8 cellular contexts compared by ENCODE assay signal in genomic region chr14:64705406-64706118, GRCh38. TPM values are rescaled to one million over a fixed set of nuclear protein-coding genes. Genes with fewer than 3 reads are reported as not detected.
DNase-seq lines count a peak whose midpoint lies in the region; ATAC-seq and TF ChIP-seq lines count a peak whose summit lies in the region.

No MANE protein-coding gene starts in this region.

- H3K27me3 Mint-ChIP-seq in CD14-positive monocyte (ENCODE audit: low read depth in 3 of 3) = peaks cover 23 to 41% (median 23%) of the 10 kb centered on the region in 3 donors
- peaks cover 68% of the 10 kb centered on the region for H3K27me3 Mint-ChIP-seq in stimulated activated memory B cell treated with anti-CD40 and anti-IgM and Interleukin-4, amounts not matched to agents 10 μg/mL and 1 μg/mL and 100 μg/mL, for 72 hours

- peak overlapping the region; percentile 85 to 94 for H3K27ac ChIP-seq in breast epithelium

- peaks cover 3% of the 10 kb centered on the region for H3K36me3 ChIP-seq in MG63
- H3K36me3 ChIP-seq in breast epithelium = no peaks in the 10 kb centered on the region

- intact Hi-C loops in CD14-positive monocyte (cut with micrococcal nuclease) (loop anchor here (5.0 kb wide), 1 partner anchor 33 kb away; no protein-coding TSS in a partner anchor), breast epithelium (cut with DNase I; ENCODE audit: low total_unique reads) (no loop called here)

- peak overlapping the region; percentile 87 to 95 (median 90) for H3K27ac Mint-ChIP-seq in CD14-positive monocyte
- no peak overlapping the region for H3K27ac Mint-ChIP-seq in stimulated activated memory B cell treated with anti-CD40 and anti-IgM and Interleukin-4, amounts not matched to agents 10 μg/mL and 1 μg/mL and 100 μg/mL, for 72 hours

- H3K4me3 ChIP-seq in MG63 (peak overlapping the region; percentile 81), breast epithelium (peak overlapping the region; percentile 78 to 88 (median 82))

- ATAC-seq in stimulated activated memory B cell treated with anti-CD40 and anti-IgM and Interleukin-4, amounts not matched to agents 10 μg/mL and 1 μg/mL and 100 μg/mL, for 72 hours = peak; percentile 49

- H3K4me1 Mint-ChIP-seq in CD14-positive monocyte = peaks cover 77% of the 10 kb centered on the region
- H3K4me1 Mint-ChIP-seq in stimulated activated memory B cell treated with anti-CD40 and anti-IgM and Interleukin-4, amounts not matched to agents 10 μg/mL and 1 μg/mL and 100 μg/mL, for 72 hours = peaks cover 40% of the 10 kb centered on the region

- DNase-seq in CD14-positive monocyte (ENCODE audit: low spot score) = peak; percentile 61
- no peak for DNase-seq in MG63
- DNase-seq in breast epithelium (ENCODE audit: low spot score in 2 of 2) = no peak
- DNase-seq in kidney tubule cell (ENCODE audit: low spot score) = peak; percentile 57
- no peak for DNase-seq in NCI-H1105 (lab: John Stamatoyannopoulos, UW)
- no peak for DNase-seq in amniotic stem cell (lab: John Stamatoyannopoulos, UW)
- DNase-seq in stimulated activated CD4-positive, alpha-beta T cell treated with anti-CD3 and anti-CD28 coated beads, Interleukin-4, amount 100 ng/mL, for 24 hours = no peak

- TF ChIP-seq POLR2A in breast epithelium (IDR thresholded peaks at IDR 0.05) = no peak

- H3K4me1 ChIP-seq in breast epithelium = peaks cover 0 to 18% of the 10 kb centered on the region in 2 donors

- TF ChIP-seq CTCF in CD14-positive monocyte (IDR thresholded peaks at IDR 0.05) (no peak), breast epithelium (IDR thresholded peaks at IDR 0.05) (no peak)

- H3K9me3 ChIP-seq in MG63 = no peaks in the 10 kb centered on the region
- no peaks in the 10 kb centered on the region for H3K9me3 ChIP-seq in breast epithelium

- peaks cover 0 to 5% (median 0%) of the 10 kb centered on the region in 7 donors for H3K9me3 Mint-ChIP-seq in CD14-positive monocyte
- no peaks in the 10 kb centered on the region for H3K9me3 Mint-ChIP-seq in stimulated activated memory B cell treated with anti-CD40 and anti-IgM and Interleukin-4, amounts not matched to agents 10 μg/mL and 1 μg/mL and 100 μg/mL, for 72 hours

- H3K27me3 ChIP-seq in MG63 (no peaks in the 10 kb centered on the region), breast epithelium (no peaks in the 10 kb centered on the region)

- peaks cover 6 to 28% of the 10 kb centered on the region in 2 donors for H3K36me3 Mint-ChIP-seq in CD14-positive monocyte
- H3K36me3 Mint-ChIP-seq in stimulated activated memory B cell treated with anti-CD40 and anti-IgM and Interleukin-4, amounts not matched to agents 10 μg/mL and 1 μg/mL and 100 μg/mL, for 72 hours = no peaks in the 10 kb centered on the region

- peak overlapping the region; percentile 84 to 95 for H3K4me3 Mint-ChIP-seq in CD14-positive monocyte
- H3K4me3 Mint-ChIP-seq in stimulated activated memory B cell treated with anti-CD40 and anti-IgM and Interleukin-4, amounts not matched to agents 10 μg/mL and 1 μg/mL and 100 μg/mL, for 72 hours = peak overlapping the region; percentile 69

RNA-seq across cellular contexts. Expression of gene PLEKHG3, which starts 1.3 kb away (rescaled TPM):
- polyA plus RNA-seq in CD14-positive monocyte = 10 to 100 TPM in 1 of 2 donors, 1 to 10 TPM in 1; 6.3 to 21.6 TPM
- 20.2 and 24.1 TPM in 2 replicates for total RNA-seq in MG63 (2014; rRNA removed; shearing (Covaris generic); ENCODE audit: low replicate concordance)
- total RNA-seq in breast epithelium = 10 to 100 TPM; 18.7 to 31.5 (median 30.3) TPM

Comparison
In these comparisons a context has a peak if more than half of its experiments do, and no peak if none do; other contexts are left out.
1. DNase-seq: peak in CD14-positive monocyte (single experiment) and kidney tubule cell (single experiment); none in MG63 (single experiment), breast epithelium (0 of 2), NCI-H1105 (single experiment), amniotic stem cell (single experiment) and stimulated activated CD4-positive, alpha-beta T cell treated with anti-CD3 and anti-CD28 coated beads, Interleukin-4, amount 100 ng/mL, for 24 hours (single experiment).